Comparison of ENCODE assay signal across 10 cellular contexts in the genomic region with DNA sequence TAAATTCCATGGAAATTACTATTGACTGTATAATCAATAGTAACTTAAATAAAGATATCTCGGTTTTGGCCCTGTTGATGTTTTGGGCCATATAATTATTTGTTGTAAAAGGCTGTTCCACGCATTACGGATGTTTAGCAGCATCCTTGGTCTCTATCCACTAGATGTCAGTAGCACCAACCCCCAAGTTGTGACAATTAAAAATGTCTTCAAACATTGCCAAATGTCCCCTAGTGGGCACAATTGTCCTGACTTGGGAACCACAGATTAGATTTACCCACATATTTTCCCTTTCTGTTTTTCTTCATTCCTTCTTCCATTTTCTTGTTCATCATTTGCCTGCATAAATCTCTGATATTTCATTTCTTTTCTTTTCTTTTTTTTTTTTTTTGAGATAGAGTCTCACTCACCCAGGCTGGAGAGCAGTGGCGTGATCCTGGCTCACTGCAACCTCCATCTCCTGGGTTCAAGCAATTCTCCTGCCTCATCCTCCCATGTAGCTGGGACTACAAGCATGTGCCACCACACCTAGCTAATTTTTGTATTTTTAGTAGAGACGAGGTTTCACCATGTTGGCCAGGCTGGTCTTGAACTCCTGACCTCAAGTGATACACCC. TPM values are rescaled to one million over a fixed set of nuclear protein-coding genes. Genes with fewer than 3 reads are reported as not detected.
DNase-seq lines count a peak whose midpoint lies in the region; ATAC-seq, FAIRE-seq and TF ChIP-seq lines count a peak whose summit lies in the region.
"Had no signal": no experiment of that assay in that cellular context is flagged by ENCODE, and none has a peak within 500 bp of the region (broad histone marks: within the 10 kb centered on the region; RNA-seq: fewer than 3 reads in every experiment).

No MANE protein-coding gene starts in this region.

- TF ChIP-seq CTCF in SU-DHL-6 (IDR thresholded peaks at IDR 0.05; ENCODE audit: insufficient read depth, low read length, poor library complexity, severe bottlenecking), result peak; percentile 87

- no peak overlapping the region for H3K4me2 ChIP-seq in SU-DHL-6 (ENCODE audit: low read depth, low read length, poor library complexity, severe bottlenecking)

- H3K27ac ChIP-seq in SU-DHL-6 (ENCODE audit: low read depth, low read length), result no peak overlapping the region
- H3K27ac ChIP-seq: pancreas had no signal

- peak; percentile 89 for FAIRE-seq in A204.1 (lab: Jason Lieb, UNC)
- FAIRE-seq: pancreas had no signal

- DNase-seq in DMS53 (lab: John Stamatoyannopoulos, UW) (peak; percentile 91), LHCN-M2 (ENCODE audit: low read depth) (peak; percentile 74), foreskin melanocyte (peak; percentile 31)
- peak; percentile 3 to 11 (median 3) for DNase-seq in stimulated activated CD4-positive, alpha-beta T cell treated with anti-CD3 and anti-CD28 coated beads, TNF-alpha, amount 100 ng/mL, for 48 hours (ENCODE audit: low read depth in 3 of 3)
- DNase-seq: pancreas had no signal

- H4K20me1 ChIP-seq in SU-DHL-6 (ENCODE audit: low read depth, low read length), result no peaks in the 10 kb centered on the region

- no peak for ATAC-seq in GM19455 (IDR thresholded peaks at IDR 0.05; ENCODE audit: unreplicated experiment)
- ATAC-seq in HG02763 (IDR thresholded peaks at IDR 0.05; ENCODE audit: unreplicated experiment), result no peak

- H3K9me3 ChIP-seq in SU-DHL-6 (ENCODE audit: insufficient read depth, low read length), result no peaks in the 10 kb centered on the region
- H3K9me3 ChIP-seq: pancreas had no signal

- H2AFZ ChIP-seq in SU-DHL-6 (ENCODE audit: low read depth, low read length, severe bottlenecking), result no peak overlapping the region

- no peaks in the 10 kb centered on the region for H3K79me2 ChIP-seq in SU-DHL-6 (ENCODE audit: insufficient read depth, low read length)

- H3K9me2 ChIP-seq in SU-DHL-6 (replicated peaks; ENCODE audit: insufficient read depth, low read length), result no peaks in the 10 kb centered on the region

- no peak overlapping the region for H3K9ac ChIP-seq in SU-DHL-6 (ENCODE audit: low read length)

- H3K36me3 ChIP-seq in SU-DHL-6 (ENCODE audit: low read length), result no peaks in the 10 kb centered on the region
- H3K36me3 ChIP-seq: pancreas had no signal

- no peaks in the 10 kb centered on the region for H3F3A ChIP-seq in SU-DHL-6 (ENCODE audit: insufficient read depth)

- H3K27me3 ChIP-seq in SU-DHL-6 (ENCODE audit: low read length), result no peaks in the 10 kb centered on the region
- H3K27me3 ChIP-seq: pancreas had no signal

- no peak overlapping the region for H3K4me3 ChIP-seq in SU-DHL-6 (ENCODE audit: insufficient read depth, low read length, poor library complexity, severe bottlenecking)
- H3K4me3 ChIP-seq: pancreas had no signal

RNA-seq across cellular contexts. Expression of gene WFDC8, which starts 13.6 kb away (rescaled TPM):
- not detected in 2 replicates for total RNA-seq in LHCN-M2 (2014; rRNA removed)
- polyA plus RNA-seq in LHCN-M2 (2012), result not detected
- total RNA-seq: pancreas had no signal
- polyA plus RNA-seq: IgD-negative memory B cell, pancreas had no signal

RNA-seq across cellular contexts. Expression of gene WFDC10A, which starts 36.9 kb away (rescaled TPM):
- not detected in 2 replicates for total RNA-seq in LHCN-M2 (2014; rRNA removed)
- not detected for polyA plus RNA-seq in LHCN-M2 (2012)
- total RNA-seq: pancreas had no signal
- polyA plus RNA-seq: IgD-negative memory B cell, pancreas had no signal

RNA-seq across cellular contexts. Expression of gene WFDC9, which starts 38.4 kb away (rescaled TPM):
- not detected in 2 replicates for total RNA-seq in LHCN-M2 (2014; rRNA removed)
- polyA plus RNA-seq in LHCN-M2 (2012), result not detected
- total RNA-seq: pancreas had no signal
- polyA plus RNA-seq: IgD-negative memory B cell, pancreas had no signal

RNA-seq across cellular contexts. Expression of gene EPPIN, which starts 45.5 kb away (rescaled TPM):
- not detected in 2 replicates for total RNA-seq in LHCN-M2 (2014; rRNA removed)
- polyA plus RNA-seq in LHCN-M2 (2012), result not detected
- total RNA-seq: pancreas had no signal
- polyA plus RNA-seq: IgD-negative memory B cell, pancreas had no signal

RNA-seq across cellular contexts. Expression of gene WFDC6, which starts 53.4 kb away (rescaled TPM):
- not detected in 2 replicates for total RNA-seq in LHCN-M2 (2014; rRNA removed)
- polyA plus RNA-seq in LHCN-M2 (2012), result not detected
- total RNA-seq: pancreas had no signal
- polyA plus RNA-seq: IgD-negative memory B cell, pancreas had no signal

Comparison
In these comparisons a context has a peak if more than half of its experiments do, and no peak if none do; other contexts are left out.
1. DNase-seq: peak in every context shown above with its lines; median percentile 91 in DMS53; 74 in LHCN-M2; 31 in foreskin melanocyte; 3 in stimulated activated CD4-positive, alpha-beta T cell treated with anti-CD3 and anti-CD28 coated beads, TNF-alpha, amount 100 ng/mL, for 48 hours.